8 cellular contexts compared by ENCODE assay signal in the genomic region with DNA sequence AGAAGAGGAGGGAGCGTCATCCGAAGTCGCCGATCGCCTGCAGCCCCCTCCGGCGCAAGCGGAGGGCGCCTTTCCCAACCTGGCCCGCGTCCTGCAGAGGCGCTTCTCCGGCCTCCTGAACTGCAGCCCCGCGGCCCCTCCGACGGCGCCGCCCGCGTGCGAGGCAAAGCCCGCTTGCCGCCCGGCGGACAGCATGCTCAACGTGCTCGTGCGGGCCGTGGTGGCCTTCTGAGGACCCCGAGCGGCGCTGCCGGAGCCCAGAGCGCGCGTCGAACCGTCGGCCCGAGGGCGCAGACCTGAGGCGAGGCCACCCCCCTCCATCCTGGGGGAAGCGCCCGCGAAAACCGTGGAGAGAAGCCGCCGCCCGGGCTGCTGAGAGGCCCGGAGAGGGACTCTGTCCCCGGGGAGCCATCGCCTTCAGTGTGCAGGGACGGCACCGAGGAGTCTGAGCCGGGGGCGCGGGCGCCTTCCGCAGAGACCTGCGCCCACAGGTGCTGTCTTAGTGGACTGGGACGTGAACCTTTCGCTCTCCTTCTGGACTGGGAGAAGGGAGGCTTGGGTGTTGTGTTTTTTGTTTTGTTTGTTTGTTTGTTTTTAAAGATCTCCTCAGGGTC. TPM values are rescaled to one million over a fixed set of nuclear protein-coding genes. Genes with fewer than 3 reads are reported as not detected.
DNase-seq lines count a peak whose midpoint lies in the region; ATAC-seq and TF ChIP-seq lines count a peak whose summit lies in the region.

No MANE protein-coding gene starts in this region.

- peaks cover 41% of the 10 kb centered on the region for H3K79me2 ChIP-seq in hepatocyte

- no peaks in the 10 kb centered on the region for H3K9me3 ChIP-seq in hepatocyte (ENCODE audit: low read depth)

- H3K27me3 Mint-ChIP-seq in activated naive CD8-positive, alpha-beta T cell treated with anti-CD3 and anti-CD28 coated beads, Interleukin-2, amount 50 U/mL, for 24 hours = peaks cover 3% of the 10 kb centered on the region

- H3K9me2 ChIP-seq in hepatocyte (replicated peaks; ENCODE audit: insufficient read depth) = no peaks in the 10 kb centered on the region

- TF ChIP-seq CTCF in hepatocyte (IDR thresholded peaks at IDR 0.05; ENCODE audit: poor library complexity) = peak; percentile 12

- peak overlapping the region; percentile 96 for H3K4me2 ChIP-seq in hepatocyte

- H2AFZ ChIP-seq in hepatocyte = no peak overlapping the region

- peak overlapping the region; percentile 90 for H3K4me3 ChIP-seq in hepatocyte
- H3K4me3 ChIP-seq in skin epidermis = peak overlapping the region; percentile 84 to 95 (median 93)

- DNase-seq in EL (peak; percentile 25), LoVo (ENCODE audit: low spot score) (peak; percentile 15), hepatocyte (ENCODE audit: low spot score) (peak; percentile 59), SHP77 (lab: John Stamatoyannopoulos, UW) (no peak)
- peak; percentile 44 for DNase-seq in activated naive CD8-positive, alpha-beta T cell treated with anti-CD3 and anti-CD28 coated beads, Interleukin-2, amount 50 U/mL, for 24 hours

- H3K4me3 Mint-ChIP-seq in activated naive CD8-positive, alpha-beta T cell treated with anti-CD3 and anti-CD28 coated beads, Interleukin-2, amount 50 U/mL, for 24 hours = peak overlapping the region; percentile 94

- WGBS in hepatocyte (ENCODE audit: low lambda C conversion rate, missing lambda C conversion rate) = 1% methylated on average over 42 of the region's 63 CpGs

- peaks cover 22% of the 10 kb centered on the region for H3K36me3 Mint-ChIP-seq in activated naive CD8-positive, alpha-beta T cell treated with anti-CD3 and anti-CD28 coated beads, Interleukin-2, amount 50 U/mL, for 24 hours (ENCODE audit: low read depth)

- no peaks in the 10 kb centered on the region for H3K9me3 Mint-ChIP-seq in activated naive CD8-positive, alpha-beta T cell treated with anti-CD3 and anti-CD28 coated beads, Interleukin-2, amount 50 U/mL, for 24 hours

- no peak for ATAC-seq in activated naive CD8-positive, alpha-beta T cell treated with anti-CD3 and anti-CD28 coated beads, Interleukin-2, amount 50 U/mL, for 24 hours
- ATAC-seq in HG03521 (IDR thresholded peaks at IDR 0.05; ENCODE audit: unreplicated experiment) (no peak), esophagus mucosa (no peak)

- peak overlapping the region; percentile 98 for H3K27ac Mint-ChIP-seq in activated naive CD8-positive, alpha-beta T cell treated with anti-CD3 and anti-CD28 coated beads, Interleukin-2, amount 50 U/mL, for 24 hours

- peaks cover 55% of the 10 kb centered on the region for H3K4me1 Mint-ChIP-seq in activated naive CD8-positive, alpha-beta T cell treated with anti-CD3 and anti-CD28 coated beads, Interleukin-2, amount 50 U/mL, for 24 hours

- H3K27ac ChIP-seq in hepatocyte (peak overlapping the region; percentile 99), skin epidermis (peak overlapping the region; percentile 78 to 100 (median 98))

- H3K27me3 ChIP-seq in hepatocyte = no peaks in the 10 kb centered on the region

- no peaks in the 10 kb centered on the region for H3K36me3 ChIP-seq in hepatocyte (replicated peaks; ENCODE audit: insufficient read depth, low read depth)

- peaks cover 16% of the 10 kb centered on the region for H4K20me1 ChIP-seq in hepatocyte (ENCODE audit: insufficient read depth, poor library complexity, severe bottlenecking)

- peaks cover 20% of the 10 kb centered on the region for H3K4me1 ChIP-seq in hepatocyte (ENCODE audit: insufficient read depth)

RNA-seq across cellular contexts. Expression of a gene that starts 3.5 kb away (rescaled TPM):
- total RNA-seq in hepatocyte (64.2 and 101 TPM in 2 replicates), esophagus mucosa (97.7 TPM)
- polyA plus RNA-seq in hepatocyte = 325 and 369 TPM in 2 replicates

RNA-seq across cellular contexts. Expression of a gene that starts 3.6 kb away (rescaled TPM):
- total RNA-seq in hepatocyte (63.4 and 66.5 TPM in 2 replicates), esophagus mucosa (46.0 TPM)
- 82.2 and 106 TPM in 2 replicates for polyA plus RNA-seq in hepatocyte

RNA-seq across cellular contexts. Expression of a gene that starts 35.7 kb away (rescaled TPM):
- total RNA-seq in hepatocyte (32.6 and 35.0 TPM in 2 replicates), esophagus mucosa (40.0 TPM)
- 9.7 and 11.1 TPM in 2 replicates for polyA plus RNA-seq in hepatocyte

RNA-seq across cellular contexts. Expression of a gene that starts 37.2 kb away (rescaled TPM):
- 21.0 and 31.2 TPM in 2 replicates for total RNA-seq in hepatocyte
- polyA plus RNA-seq in hepatocyte = 33.4 and 45.1 TPM in 2 replicates
- 23.8 TPM for total RNA-seq in esophagus mucosa

RNA-seq across cellular contexts. Expression of a gene that starts 51.1 kb away (rescaled TPM):
- total RNA-seq in hepatocyte (0.36 and 0.47 TPM in 2 replicates), esophagus mucosa (1.4 TPM)
- polyA plus RNA-seq in hepatocyte = 1.0 and 1.4 TPM in 2 replicates

Comparison
In these comparisons a context has a peak if more than half of its experiments do, and no peak if none do; other contexts are left out.
1. DNase-seq: peak in EL (single experiment), LoVo (single experiment), activated naive CD8-positive, alpha-beta T cell treated with anti-CD3 and anti-CD28 coated beads, Interleukin-2, amount 50 U/mL, for 24 hours (single experiment) and hepatocyte (single experiment); none in SHP77 (0 of 2).